12 cellular contexts compared by ENCODE assay signal in the genomic region with DNA sequence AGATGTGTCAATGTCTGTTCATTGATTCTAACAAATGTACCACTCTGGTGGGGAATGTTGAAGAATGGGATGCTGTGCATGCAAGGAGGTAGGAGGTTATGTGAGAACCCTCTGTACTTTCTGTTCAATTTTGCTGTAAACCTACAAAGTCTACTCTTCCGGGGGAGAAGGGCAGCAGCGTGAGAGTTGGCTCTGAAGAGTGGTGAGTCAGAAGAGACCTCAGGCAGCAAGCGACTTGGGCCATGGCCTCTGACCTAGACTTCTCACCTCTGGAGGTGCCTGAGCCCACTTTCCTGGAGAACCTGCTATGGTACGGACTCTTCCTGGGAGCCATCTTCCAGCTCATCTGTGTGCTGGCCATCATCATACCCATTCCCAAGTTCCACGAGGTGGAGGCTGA. TPM values are rescaled to one million over a fixed set of nuclear protein-coding genes. Genes with fewer than 3 reads are reported as not detected.
A peak's percentile ranks its signal among the peaks of the same experiment; 100 is the strongest.
DNase-seq lines count a peak whose midpoint lies in the region; ATAC-seq and TF ChIP-seq lines count a peak whose summit lies in the region.
"Had no signal": no experiment of that assay in that cellular context is flagged by ENCODE, and none has a peak within 500 bp of the region (broad histone marks: within the 10 kb centered on the region; RNA-seq: fewer than 3 reads in every experiment).

No MANE protein-coding gene starts in this region.

- no peaks in the 10 kb centered on the region for H3K27me3 Mint-ChIP-seq in CD4-positive, CD25-positive, alpha-beta regulatory T cell
- H3K27me3 Mint-ChIP-seq in endodermal cell (ENCODE audit: insufficient read depth) = no peaks in the 10 kb centered on the region
- H3K27me3 Mint-ChIP-seq: activated naive CD4-positive, alpha-beta T cell treated with anti-CD3 and anti-CD28 coated beads, Interleukin-2, amount 50 U/mL, for 24 hours had no signal

- peaks cover 53% of the 10 kb centered on the region for H3K36me3 Mint-ChIP-seq in CD4-positive, CD25-positive, alpha-beta regulatory T cell
- peaks cover 17% of the 10 kb centered on the region for H3K36me3 Mint-ChIP-seq in endodermal cell (ENCODE audit: low read depth)

- no peaks in the 10 kb centered on the region for H4K20me1 ChIP-seq in fibroblast of lung (ENCODE audit: control insufficient read depth, extremely low read depth, insufficient read depth, low read length)

- no peak for DNase-seq in CD4-positive, CD25-positive, alpha-beta regulatory T cell
- no peak for DNase-seq in fibroblast of lung (ENCODE audit: low read depth in 2 of 2)
- DNase-seq in endodermal cell = no peak
- DNase-seq in GM10248 (ENCODE audit: extremely low spot score) = no peak
- DNase-seq in ascending aorta (ENCODE audit: low spot score in 2 of 2) = no peak
- DNase-seq in NOMO-1 treated with DMSO at 0.1 percent for 48 hours (lab: John Stamatoyannopoulos, UW; ENCODE audit: unreplicated experiment) = no peak
- DNase-seq: activated CD4-positive, alpha-beta T cell treated with anti-CD3 and anti-CD28 coated beads, Interleukin-2, amount 50 U/mL, for 4 hours; colonic mucosa; substantia nigra had no signal

- no peak overlapping the region for H3K27ac ChIP-seq in CD4-positive, CD25-positive, alpha-beta regulatory T cell (ENCODE audit: insufficient read depth, low read length, poor library complexity, severe bottlenecking)
- H3K27ac ChIP-seq in fibroblast of lung (ENCODE audit: insufficient read depth, low read length) = peak overlapping the region; percentile 45
- no peak overlapping the region for H3K27ac ChIP-seq in endodermal cell (ENCODE audit: low read depth, low read length)
- H3K27ac ChIP-seq in ascending aorta = no peak overlapping the region
- H3K27ac ChIP-seq: colonic mucosa had no signal

- no peak overlapping the region for H3K4me2 ChIP-seq in fibroblast of lung (ENCODE audit: extremely low read depth, insufficient read depth, low read length)

- peaks cover 5% of the 10 kb centered on the region for H3K4me1 ChIP-seq in CD4-positive, CD25-positive, alpha-beta regulatory T cell (ENCODE audit: control insufficient read depth, insufficient read depth, low read length, poor library complexity, severe bottlenecking)
- H3K4me1 ChIP-seq in fibroblast of lung (ENCODE audit: control insufficient read depth, extremely low read depth, insufficient read depth, low read length) (peaks cover 6% of the 10 kb centered on the region), endodermal cell (ENCODE audit: control insufficient read depth, insufficient read depth, low read length) (no peaks in the 10 kb centered on the region), ascending aorta (no peaks in the 10 kb centered on the region)
- H3K4me1 ChIP-seq: colonic mucosa had no signal

- no peak overlapping the region for H3K4me3 ChIP-seq in CD4-positive, CD25-positive, alpha-beta regulatory T cell (ENCODE audit: low read depth, low read length)
- H3K4me3 ChIP-seq in fibroblast of lung (replicated peaks in 1 of 4; ENCODE audit: control extremely low read depth in 1 of 4, insufficient read depth in 1 of 4, low read depth in 3 of 4, low read length in 4 of 4) (no peak overlapping the region), endodermal cell (ENCODE audit: low read length) (no peak overlapping the region), ascending aorta (no peak overlapping the region)
- H3K4me3 ChIP-seq: colonic mucosa had no signal

- H3K27ac Mint-ChIP-seq in CD4-positive, CD25-positive, alpha-beta regulatory T cell = peak overlapping the region; percentile 27 to 78 (median 63)
- no peak overlapping the region for H3K27ac Mint-ChIP-seq in endodermal cell
- H3K27ac Mint-ChIP-seq: activated naive CD4-positive, alpha-beta T cell treated with anti-CD3 and anti-CD28 coated beads, Interleukin-2, amount 50 U/mL, for 24 hours had no signal

- H3K4me1 Mint-ChIP-seq in CD4-positive, CD25-positive, alpha-beta regulatory T cell = peaks cover 4 to 35% (median 27%) of the 10 kb centered on the region in 4 donors
- peaks cover 19% of the 10 kb centered on the region for H3K4me1 Mint-ChIP-seq in endodermal cell

- H3K9me3 Mint-ChIP-seq in CD4-positive, CD25-positive, alpha-beta regulatory T cell = peaks cover 3 to 21% (median 9%) of the 10 kb centered on the region in 7 donors
- peaks cover 14% of the 10 kb centered on the region for H3K9me3 Mint-ChIP-seq in endodermal cell

- CTCF ChIA-PET in GM10248 (lab: Yijun Ruan, JAX) = interaction anchor here (3.6 kb wide), 1 partner anchor 30 kb away, joined by 12 read pairs; no protein-coding TSS in a partner anchor

- no peaks in the 10 kb centered on the region for H3K79me2 ChIP-seq in fibroblast of lung (ENCODE audit: control insufficient read depth, insufficient read depth, low read length)

- intact Hi-C loops in ascending aorta (cut with DNase I) = no loop called here

- peaks cover 7% of the 10 kb centered on the region for H3K36me3 ChIP-seq in CD4-positive, CD25-positive, alpha-beta regulatory T cell (ENCODE audit: control insufficient read depth, insufficient read depth, low read length)
- H3K36me3 ChIP-seq in fibroblast of lung (ENCODE audit: control insufficient read depth, insufficient read depth, low read length) (no peaks in the 10 kb centered on the region), endodermal cell (ENCODE audit: control insufficient read depth, insufficient read depth, low read length) (no peaks in the 10 kb centered on the region), ascending aorta (peaks cover 0 to 7% of the 10 kb centered on the region in 2 donors)
- H3K36me3 ChIP-seq: colonic mucosa had no signal

- H3K9ac ChIP-seq in fibroblast of lung (ENCODE audit: insufficient read depth, low read length) (no peak overlapping the region), endodermal cell (ENCODE audit: extremely low read depth, low read length, poor library complexity, severe bottlenecking) (no peak overlapping the region)

- no peak for ATAC-seq in CD4-positive, CD25-positive, alpha-beta regulatory T cell (ENCODE audit: low read depth in 2 of 2)
- ATAC-seq in GM19438 (IDR thresholded peaks at IDR 0.05; ENCODE audit: low read depth, unreplicated experiment) (peak; percentile 36), HG03342 (IDR thresholded peaks at IDR 0.05; ENCODE audit: unreplicated experiment) (peak; percentile 32)

- H3K27me3 ChIP-seq in CD4-positive, CD25-positive, alpha-beta regulatory T cell (ENCODE audit: control insufficient read depth, insufficient read depth, low read length) = no peaks in the 10 kb centered on the region
- no peaks in the 10 kb centered on the region for H3K27me3 ChIP-seq in fibroblast of lung (ENCODE audit: control insufficient read depth, insufficient read depth, low read length)
- no peaks in the 10 kb centered on the region for H3K27me3 ChIP-seq in endodermal cell (ENCODE audit: control insufficient read depth, insufficient read depth, low read length, poor library complexity, severe bottlenecking)
- H3K27me3 ChIP-seq in ascending aorta = no peaks in the 10 kb centered on the region
- H3K27me3 ChIP-seq: colonic mucosa had no signal

- TF ChIP-seq CTCF in fibroblast of lung (conservative IDR thresholded peaks at IDR 0.05 in 1 of 2, IDR thresholded peaks at IDR 0.05 in 1 of 2; ENCODE audit: low read depth in 1 of 2, low read length in 2 of 2) = no peak
- no peak for TF ChIP-seq CTCF in endodermal cell (conservative IDR thresholded peaks at IDR 0.05)
- no peak for TF ChIP-seq CTCF in GM10248 (IDR thresholded peaks at IDR 0.05; ENCODE audit: control extremely low read depth, extremely low read depth, low read depth, missing control alignments)
- no peak for TF ChIP-seq CTCF in ascending aorta (IDR thresholded peaks at IDR 0.05)

- POLR2A ChIA-PET in GM10248 (lab: Yijun Ruan, JAX) = no interaction called here

- H3K9me3 ChIP-seq in CD4-positive, CD25-positive, alpha-beta regulatory T cell (ENCODE audit: control insufficient read depth in 2 of 2, low read length in 2 of 2) = peaks cover 4 to 11% of the 10 kb centered on the region in 2 experiments
- H3K9me3 ChIP-seq in fibroblast of lung (ENCODE audit: control insufficient read depth, insufficient read depth, low read depth, low read length) (no peaks in the 10 kb centered on the region), endodermal cell (ENCODE audit: control insufficient read depth, low read length) (peaks cover 15% of the 10 kb centered on the region), ascending aorta (peaks cover 0 to 19% of the 10 kb centered on the region in 2 donors)
- H3K9me3 ChIP-seq: colonic mucosa had no signal

- H3K4me3 Mint-ChIP-seq in CD4-positive, CD25-positive, alpha-beta regulatory T cell = no peak overlapping the region
- H3K4me3 Mint-ChIP-seq in endodermal cell = no peak overlapping the region
- H3K4me3 Mint-ChIP-seq: activated naive CD4-positive, alpha-beta T cell treated with anti-CD3 and anti-CD28 coated beads, Interleukin-2, amount 50 U/mL, for 24 hours had no signal

- no peak overlapping the region for H2AFZ ChIP-seq in fibroblast of lung (ENCODE audit: low read length)

- WGBS in endodermal cell (ENCODE audit: insufficient coverage in 1 of 2, insufficient read length in 1 of 2), 2 experiments = 90 to 96% methylated on average over 5 of the region's 5 CpGs

RNA-seq across cellular contexts. Expression of a gene that starts 26.7 kb away (rescaled TPM):
- 21.2 TPM for total RNA-seq in CD4-positive, CD25-positive, alpha-beta regulatory T cell
- 10 to 100 TPM; 10.7 to 17.4 (median 15.2) TPM for polyA plus RNA-seq in CD4-positive, CD25-positive, alpha-beta regulatory T cell
- 59.1 and 97.9 TPM in 2 replicates for total RNA-seq in fibroblast of lung
- polyA plus RNA-seq in fibroblast of lung = 12.5 and 13.4 TPM in 2 replicates
- polyA plus RNA-seq in fibroblast of lung (2012) = 20.3 and 21.4 TPM in 2 replicates
- 3.2 and 6.5 TPM in 2 replicates for polyA minus RNA-seq in fibroblast of lung (ENCODE audit: low replicate concordance)
- total RNA-seq in endodermal cell = 10 to 100 TPM; 30.4 to 32.0 TPM
- polyA plus RNA-seq in endodermal cell (2013, experiment 1 of 2) = 17.3 TPM
- 14.6 TPM for polyA plus RNA-seq in endodermal cell (2013, experiment 2 of 2)
- 9.7 TPM for total RNA-seq in ascending aorta

Comparison
In these comparisons a context has a peak if more than half of its experiments do, and no peak if none do; other contexts are left out.
1. ATAC-seq: peak in GM19438 (single experiment) and HG03342 (single experiment); none in CD4-positive, CD25-positive, alpha-beta regulatory T cell (0 of 2).